In the genomic region with DNA sequence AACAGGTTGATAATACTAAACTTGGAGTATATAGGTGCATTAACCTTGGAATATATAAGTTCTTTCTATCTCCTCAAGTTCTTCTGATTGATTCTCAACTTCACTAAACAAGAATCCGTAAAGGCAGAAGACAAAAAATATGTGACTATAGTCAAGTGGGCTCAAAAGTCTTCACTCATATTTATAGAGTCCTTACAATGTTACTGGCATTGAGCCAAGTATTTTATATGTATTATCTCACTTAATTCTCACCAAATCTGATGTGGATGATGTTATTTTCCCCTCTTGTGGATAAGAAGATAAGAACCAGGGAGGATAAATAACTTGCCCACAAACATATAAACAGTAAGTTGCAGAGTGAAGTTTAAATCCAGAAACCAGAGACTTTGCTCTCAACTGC, we compare ENCODE assay signal across 36 cellular contexts.
"Had no signal": no experiment of that assay in that cellular context is flagged by ENCODE, and none has a peak within 500 bp of the region (broad histone marks: within the 10 kb centered on the region; RNA-seq: fewer than 3 reads in every experiment).

No MANE protein-coding gene starts in this region.

- H3K27me3 ChIP-seq: MG63 had no signal

- H3K36me3 ChIP-seq: MG63 had no signal

- H3K9me3 ChIP-seq: MG63 had no signal

- H3K4me3 ChIP-seq: MG63 had no signal

- DNase-seq: Kasumi-1, MG63, MM.1S, MV-4-11, NCI-H1048, NCI-H1092, NCI-H1092 treated with DMSO at 0.1 percent for 48 hours, NCI-H1105, NCI-H1105 treated with DMSO at 0.1 percent for 48 hours, NCI-H1417, NCI-H1417 treated with DMSO at 0.1 percent for 48 hours, NCI-H1436, NCI-H1436 treated with DMSO at 0.1 percent for 48 hours, NCI-H146, NCI-H1694, NCI-H1694 treated with DMSO at 0.1 percent for 48 hours, NCI-H187, NCI-H187 treated with DMSO at 0.1 percent for 48 hours, NCI-H1930, NCI-H2029, NCI-H2029 treated with DMSO at 0.1 percent for 48 hours, NCI-H2081, NCI-H2081 treated with DMSO at 0.1 percent for 48 hours, NCI-H2107, NCI-H2171, NCI-H2171 treated with DMSO at 0.1 percent for 48 hours, NCI-H2227 treated with DMSO at 0.1 percent for 48 hours, NCI-H226, NCI-H345, NCI-H446, NCI-H446 treated with DMSO at 0.1 percent for 48 hours, NCI-H510A, NCI-H510A treated with DMSO at 0.1 percent for 48 hours, NCI-H524, NCI-H524 treated with DMSO at 0.1 percent for 48 hours, NCI-H526 had no signal
